In genomic region chr14:61342486-61342885, GRCh38 we compare ENCODE assay signal across 10 cellular contexts. TPM values are rescaled to one million over a fixed set of nuclear protein-coding genes. Genes with fewer than 3 reads are reported as not detected.
DNase-seq lines count a peak whose midpoint lies in the region; ATAC-seq and TF ChIP-seq lines count a peak whose summit lies in the region.
"Had no signal": no experiment of that assay in that cellular context is flagged by ENCODE, and none has a peak within 500 bp of the region (broad histone marks: within the 10 kb centered on the region; RNA-seq: fewer than 3 reads in every experiment).

No MANE protein-coding gene starts in this region.

- no peaks in the 10 kb centered on the region for H3K36me3 Mint-ChIP-seq in activated B cell treated with CpG ODN at 0.5 μM for 24 hours (ENCODE audit: low read depth)
- H3K36me3 Mint-ChIP-seq in activated naive CD8-positive, alpha-beta T cell treated with anti-CD3 and anti-CD28 coated beads, Interleukin-2, amount 10 ng/mL, durations not matched to agents 7 days and 5 days, result peaks cover 50% of the 10 kb centered on the region
- H3K36me3 Mint-ChIP-seq in neural progenitor cell, result no peaks in the 10 kb centered on the region

- H3F3A ChIP-seq in neural progenitor cell (ENCODE audit: low read depth), result no peaks in the 10 kb centered on the region

- peak; percentile 10 for ATAC-seq in activated B cell treated with CpG ODN at 0.5 μM for 24 hours (ENCODE audit: low read depth)
- ATAC-seq in activated naive CD8-positive, alpha-beta T cell treated with anti-CD3 and anti-CD28 coated beads, Interleukin-2, amount 10 ng/mL, durations not matched to agents 7 days and 5 days (ENCODE audit: low read depth), result peak; percentile 48
- ATAC-seq in GM18870 (IDR thresholded peaks at IDR 0.05; ENCODE audit: unreplicated experiment), result no peak

- H3K9ac ChIP-seq in neural progenitor cell, result no peak overlapping the region

- H3K9me3 Mint-ChIP-seq in activated B cell treated with CpG ODN at 0.5 μM for 24 hours (no peaks in the 10 kb centered on the region), neural progenitor cell (no peaks in the 10 kb centered on the region)
- no peaks in the 10 kb centered on the region for H3K9me3 Mint-ChIP-seq in activated naive CD8-positive, alpha-beta T cell treated with anti-CD3 and anti-CD28 coated beads, Interleukin-2, amount 10 ng/mL, durations not matched to agents 7 days and 5 days

- H3K79me2 ChIP-seq in neural progenitor cell (ENCODE audit: low read depth), result no peaks in the 10 kb centered on the region

- no peaks in the 10 kb centered on the region for H4K20me1 ChIP-seq in neural progenitor cell (ENCODE audit: low read depth)

- peaks cover 21% of the 10 kb centered on the region for H3K4me1 Mint-ChIP-seq in activated B cell treated with CpG ODN at 0.5 μM for 24 hours
- peaks cover 89% of the 10 kb centered on the region for H3K4me1 Mint-ChIP-seq in activated naive CD8-positive, alpha-beta T cell treated with anti-CD3 and anti-CD28 coated beads, Interleukin-2, amount 10 ng/mL, durations not matched to agents 7 days and 5 days
- no peaks in the 10 kb centered on the region for H3K4me1 Mint-ChIP-seq in neural progenitor cell

- H3K27ac ChIP-seq in neural progenitor cell, result no peak overlapping the region

- intact Hi-C loops in activated B cell treated with CpG ODN at 0.5 μM for 24 hours (cut with micrococcal nuclease), result no loop called here

- H3K4me3 ChIP-seq in neural progenitor cell, result no peak overlapping the region

- no peak overlapping the region for H3K4me2 ChIP-seq in neural progenitor cell

- CTCF ChIA-PET in activated B cell treated with CpG ODN at 0.5 μM for 24 hours (lab: Charles Lee), result no interaction called here

- H3K4me3 Mint-ChIP-seq in activated B cell treated with CpG ODN at 0.5 μM for 24 hours, result no peak overlapping the region
- peak overlapping the region; percentile 84 for H3K4me3 Mint-ChIP-seq in activated naive CD8-positive, alpha-beta T cell treated with anti-CD3 and anti-CD28 coated beads, Interleukin-2, amount 10 ng/mL, durations not matched to agents 7 days and 5 days
- no peak overlapping the region for H3K4me3 Mint-ChIP-seq in neural progenitor cell

- H2AFZ ChIP-seq in neural progenitor cell (replicated peaks), result no peak overlapping the region

- DNase-seq in CD1c-positive myeloid dendritic cell (ENCODE audit: extremely low spot score), result peak; percentile 69
- DNase-seq in activated B cell treated with CpG ODN at 0.5 μM for 24 hours, result no peak
- DNase-seq in activated naive CD8-positive, alpha-beta T cell treated with anti-CD3 and anti-CD28 coated beads, Interleukin-2, amount 10 ng/mL, durations not matched to agents 7 days and 5 days, result peak; percentile 70
- peak; percentile 77 to 81 for DNase-seq in stimulated activated CD4-positive, alpha-beta T cell treated with anti-CD3 and anti-CD28 coated beads, Interleukin-15, amount 100 ng/mL, for 48 hours (ENCODE audit: low read depth in 2 of 2)
- DNase-seq in SIG-M5 (lab: John Stamatoyannopoulos, UW), result no peak
- DNase-seq in RKO (ENCODE audit: low spot score), result no peak
- DNase-seq in neural progenitor cell (ENCODE audit: low spot score), result no peak
- DNase-seq: kidney glomerular epithelial cell, NCI-H1694 had no signal

- H3K36me3 ChIP-seq in neural progenitor cell, result no peaks in the 10 kb centered on the region

- TF ChIP-seq CTCF in activated B cell treated with CpG ODN at 0.5 μM for 24 hours (IDR thresholded peaks at IDR 0.05) (no peak), neural progenitor cell (IDR thresholded peaks at IDR 0.05) (no peak)

- H3K9me3 ChIP-seq in neural progenitor cell (ENCODE audit: low read depth), result no peaks in the 10 kb centered on the region

- no peak overlapping the region for H3K27ac Mint-ChIP-seq in activated B cell treated with CpG ODN at 0.5 μM for 24 hours
- H3K27ac Mint-ChIP-seq in activated naive CD8-positive, alpha-beta T cell treated with anti-CD3 and anti-CD28 coated beads, Interleukin-2, amount 10 ng/mL, durations not matched to agents 7 days and 5 days, result peak overlapping the region; percentile 97
- no peak overlapping the region for H3K27ac Mint-ChIP-seq in neural progenitor cell

- no peaks in the 10 kb centered on the region for H3K27me3 ChIP-seq in neural progenitor cell

- H3K4me1 ChIP-seq in neural progenitor cell, result no peaks in the 10 kb centered on the region

- POLR2A ChIA-PET in activated B cell treated with CpG ODN at 0.5 μM for 24 hours (lab: Charles Lee), result no interaction called here
- POLR2A ChIA-PET in activated naive CD8-positive, alpha-beta T cell treated with anti-CD3 and anti-CD28 coated beads, Interleukin-2, amount 10 ng/mL, durations not matched to agents 7 days and 5 days (lab: Charles Lee), result interaction anchor here (0.6 to 8.3 kb wide), 11 partner anchors 10 to 110 kb away, joined by 3 to 91 read pairs (median 5); partner anchors contain the start of gene PRKCH

- H3K27me3 Mint-ChIP-seq in activated B cell treated with CpG ODN at 0.5 μM for 24 hours, result peaks cover 3% of the 10 kb centered on the region
- no peaks in the 10 kb centered on the region for H3K27me3 Mint-ChIP-seq in activated naive CD8-positive, alpha-beta T cell treated with anti-CD3 and anti-CD28 coated beads, Interleukin-2, amount 10 ng/mL, durations not matched to agents 7 days and 5 days
- H3K27me3 Mint-ChIP-seq in neural progenitor cell (ENCODE audit: insufficient read depth, low read depth), result peaks cover 5% of the 10 kb centered on the region

RNA-seq across cellular contexts. Expression of gene PRKCH, which starts 21.1 kb away (rescaled TPM):
- total RNA-seq in activated B cell treated with CpG ODN at 0.5 μM for 24 hours (4.6 and 4.7 TPM in 2 replicates), neural progenitor cell (ENCODE audit: low replicate concordance) (0.22 and 1.3 TPM in 2 replicates)
- 100 to 1,000 TPM; 318 TPM for total RNA-seq in activated naive CD8-positive, alpha-beta T cell treated with anti-CD3 and anti-CD28 coated beads, Interleukin-2, amount 10 ng/mL, durations not matched to agents 7 days and 5 days

Comparison
In these comparisons a context has a peak if more than half of its experiments do, and no peak if none do; other contexts are left out.
1. DNase-seq: peak in CD1c-positive myeloid dendritic cell (single experiment), activated naive CD8-positive, alpha-beta T cell treated with anti-CD3 and anti-CD28 coated beads, Interleukin-2, amount 10 ng/mL, durations not matched to agents 7 days and 5 days (single experiment) and stimulated activated CD4-positive, alpha-beta T cell treated with anti-CD3 and anti-CD28 coated beads, Interleukin-15, amount 100 ng/mL, for 48 hours (2 of 2); none in activated B cell treated with CpG ODN at 0.5 μM for 24 hours (single experiment), SIG-M5 (single experiment), RKO (single experiment) and neural progenitor cell (single experiment).
2. RNA of gene PRKCH, which starts 21.1 kb away (total RNA-seq): 318 TPM in activated naive CD8-positive, alpha-beta T cell treated with anti-CD3 and anti-CD28 coated beads, Interleukin-2, amount 10 ng/mL, durations not matched to agents 7 days and 5 days; 4.6 to 4.7 TPM in activated B cell treated with CpG ODN at 0.5 μM for 24 hours and 0.22 to 1.3 TPM in neural progenitor cell; every median in the first group is over 10 times any median in the second.